ENCODE assay signal across 8 cellular contexts in the genomic region with DNA sequence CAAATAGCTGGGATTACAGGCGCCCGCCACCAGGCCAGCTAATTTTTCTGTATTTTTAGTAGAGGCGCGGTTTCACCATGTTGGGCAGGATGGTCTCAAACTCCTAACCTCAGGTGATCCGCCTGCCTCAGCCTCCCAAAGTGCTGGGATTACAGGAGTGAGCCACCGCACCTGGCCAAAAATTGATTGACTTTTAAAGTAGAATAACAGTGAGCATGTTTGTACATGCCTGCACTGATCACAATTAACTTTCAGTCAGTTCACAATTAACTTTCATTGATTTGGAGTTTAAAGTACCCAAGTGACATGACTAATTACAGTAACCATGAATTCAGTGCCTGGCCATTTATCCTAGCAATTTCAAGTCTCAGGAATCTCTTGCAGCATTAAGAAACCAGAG.
DNase-seq lines count a peak whose midpoint lies in the region; ATAC-seq and TF ChIP-seq lines count a peak whose summit lies in the region.

No MANE protein-coding gene starts in this region.

- intact Hi-C loops in mammary epithelial cell (cut with micrococcal nuclease) = no loop called here

- WGBS in mammary epithelial cell (ENCODE audit: low coverage, missing lambda C conversion rate) = 67% methylated on average over 1 of the region's 6 CpGs

- no TSS peak for BruUV-seq in mammary epithelial cell (replicated peaks; lab: Mats Ljungman, UMichigan)

- H3K4me2 ChIP-seq in mammary epithelial cell (ENCODE audit: insufficient read depth, low read depth, low read length) = peak overlapping the region; percentile 67

- peaks cover 18% of the 10 kb centered on the region for H3K36me3 Mint-ChIP-seq in CD4-positive, CD25-positive, alpha-beta regulatory T cell
- peaks cover 0 to 13% (median 0%) of the 10 kb centered on the region in 3 donors for H3K36me3 Mint-ChIP-seq in naive thymus-derived CD8-positive, alpha-beta T cell

- H3K4me3 Mint-ChIP-seq in CD4-positive, CD25-positive, alpha-beta regulatory T cell = peak overlapping the region; percentile 62 to 88 (median 80)
- peak overlapping the region; percentile 26 to 86 (median 80) for H3K4me3 Mint-ChIP-seq in naive thymus-derived CD8-positive, alpha-beta T cell

- H3K4me3 ChIP-seq in CD4-positive, CD25-positive, alpha-beta regulatory T cell (ENCODE audit: low read depth, low read length) = peak overlapping the region; percentile 76
- H3K4me3 ChIP-seq in mammary epithelial cell (replicated peaks in 1 of 3; ENCODE audit: insufficient read depth in 1 of 3, low read depth in 2 of 3, low read length in 3 of 3) = no peak overlapping the region

- H3K27me3 ChIP-seq in CD4-positive, CD25-positive, alpha-beta regulatory T cell (ENCODE audit: control insufficient read depth, insufficient read depth, low read length) = no peaks in the 10 kb centered on the region
- no peaks in the 10 kb centered on the region for H3K27me3 ChIP-seq in mammary epithelial cell (ENCODE audit: insufficient read depth, low read length)

- peaks cover 13% of the 10 kb centered on the region for H3K79me2 ChIP-seq in mammary epithelial cell (ENCODE audit: insufficient read depth, low read length)

- ATAC-seq in CD4-positive, CD25-positive, alpha-beta regulatory T cell (ENCODE audit: low read depth in 2 of 2) = no peak
- ATAC-seq in naive thymus-derived CD8-positive, alpha-beta T cell = no peak

- H3K36me3 ChIP-seq in CD4-positive, CD25-positive, alpha-beta regulatory T cell (ENCODE audit: control insufficient read depth, insufficient read depth, low read length) = peaks cover 6% of the 10 kb centered on the region
- H3K36me3 ChIP-seq in KOPT-K1 (ENCODE audit: insufficient read depth, low read length) = no peaks in the 10 kb centered on the region
- H3K36me3 ChIP-seq in mammary epithelial cell (ENCODE audit: insufficient read depth, low read length) = no peaks in the 10 kb centered on the region

- no peak for TF ChIP-seq CTCF in mammary epithelial cell (conservative IDR thresholded peaks at IDR 0.05 in 1 of 2, IDR thresholded peaks at IDR 0.05 in 1 of 2; ENCODE audit: extremely low read depth in 1 of 2, insufficient read depth in 1 of 2, low read depth in 1 of 2, low read length in 2 of 2)

- H3K9ac ChIP-seq in mammary epithelial cell (ENCODE audit: insufficient read depth, low read length) = no peak overlapping the region

- peaks cover 45% of the 10 kb centered on the region for H3K4me1 ChIP-seq in CD4-positive, CD25-positive, alpha-beta regulatory T cell (ENCODE audit: control insufficient read depth, insufficient read depth, low read length, poor library complexity, severe bottlenecking)
- H3K4me1 ChIP-seq in mammary epithelial cell (ENCODE audit: insufficient read depth, low read length) = peaks cover 20% of the 10 kb centered on the region

- H2AFZ ChIP-seq in mammary epithelial cell (ENCODE audit: low read depth, low read length) = no peak overlapping the region

- no peaks in the 10 kb centered on the region for H3K9me3 ChIP-seq in CD4-positive, CD25-positive, alpha-beta regulatory T cell (ENCODE audit: control insufficient read depth in 2 of 2, low read length in 2 of 2)
- H3K9me3 ChIP-seq in KOPT-K1 (ENCODE audit: insufficient read depth, low read length, poor library complexity, severe bottlenecking) (no peaks in the 10 kb centered on the region), mammary epithelial cell (replicated peaks; ENCODE audit: insufficient read depth, low read length) (no peaks in the 10 kb centered on the region)

- H4K20me1 ChIP-seq in mammary epithelial cell (ENCODE audit: insufficient read depth, low read length) = no peaks in the 10 kb centered on the region

- no peaks in the 10 kb centered on the region for H3K27me3 Mint-ChIP-seq in CD4-positive, CD25-positive, alpha-beta regulatory T cell
- no peaks in the 10 kb centered on the region for H3K27me3 Mint-ChIP-seq in naive thymus-derived CD8-positive, alpha-beta T cell

- H3K4me1 Mint-ChIP-seq in CD4-positive, CD25-positive, alpha-beta regulatory T cell = peaks cover 36 to 81% (median 62%) of the 10 kb centered on the region in 4 donors
- H3K4me1 Mint-ChIP-seq in naive thymus-derived CD8-positive, alpha-beta T cell = peaks cover 34 to 77% (median 61%) of the 10 kb centered on the region in 4 donors

- peak overlapping the region; percentile 72 for H3K27ac ChIP-seq in CD4-positive, CD25-positive, alpha-beta regulatory T cell (ENCODE audit: insufficient read depth, low read length, poor library complexity, severe bottlenecking)
- H3K27ac ChIP-seq in KOPT-K1 (ENCODE audit: low read depth, low read length, poor library complexity, severe bottlenecking) (peak overlapping the region; percentile 44), mammary epithelial cell (ENCODE audit: insufficient read depth, low read depth, low read length) (peak overlapping the region; percentile 81)

- H3K9me3 Mint-ChIP-seq in CD4-positive, CD25-positive, alpha-beta regulatory T cell = peaks cover 0 to 2% (median 0%) of the 10 kb centered on the region in 7 donors
- H3K9me3 Mint-ChIP-seq in naive thymus-derived CD8-positive, alpha-beta T cell = no peaks in the 10 kb centered on the region

- POLR2A ChIA-PET in naive thymus-derived CD8-positive, alpha-beta T cell (lab: Charles Lee) = interaction anchor here (0.7 to 1.5 kb wide), 2 partner anchors 26 to 61 kb away, joined by 3 to 5 read pairs; no protein-coding TSS in a partner anchor

- in situ Hi-C loops in mammary epithelial cell (cut with MboI; ENCODE audit: low sequenced_read_pairs in 2 of 2) = no loop called here

- peak in 1 of 3 donors; percentile 9 for DNase-seq in CD4-positive, CD25-positive, alpha-beta regulatory T cell
- DNase-seq in mammary epithelial cell (peak; percentile 16), NCI-H748 (lab: John Stamatoyannopoulos, UW; ENCODE audit: unreplicated experiment) (no peak), NCI-H510A treated with DMSO at 0.1 percent for 48 hours (lab: John Stamatoyannopoulos, UW) (no peak), DMS 273 treated with DMSO at 0.1 percent for 48 hours (lab: John Stamatoyannopoulos, UW) (no peak)
- no peak for DNase-seq in naive thymus-derived CD8-positive, alpha-beta T cell
- no peak for DNase-seq in stimulated activated CD4-positive, alpha-beta T cell treated with anti-CD3 and anti-CD28 coated beads, Interleukin-4, amount 100 ng/mL, for 4 hours

- CTCF ChIA-PET in mammary epithelial cell (lab: Charles Lee; ENCODE audit: low non-redundant PET) = no interaction called here

- dilution Hi-C loops in mammary epithelial cell (cut with HindIII; ENCODE audit: low sequenced_read_pairs) = no loop called here

- H3K27ac Mint-ChIP-seq in CD4-positive, CD25-positive, alpha-beta regulatory T cell = peak overlapping the region; percentile 75 to 95 (median 94)
- H3K27ac Mint-ChIP-seq in naive thymus-derived CD8-positive, alpha-beta T cell = peak overlapping the region; percentile 70 to 95 (median 85)
